ENCODE assay signal across 10 cellular contexts in the genomic region with DNA sequence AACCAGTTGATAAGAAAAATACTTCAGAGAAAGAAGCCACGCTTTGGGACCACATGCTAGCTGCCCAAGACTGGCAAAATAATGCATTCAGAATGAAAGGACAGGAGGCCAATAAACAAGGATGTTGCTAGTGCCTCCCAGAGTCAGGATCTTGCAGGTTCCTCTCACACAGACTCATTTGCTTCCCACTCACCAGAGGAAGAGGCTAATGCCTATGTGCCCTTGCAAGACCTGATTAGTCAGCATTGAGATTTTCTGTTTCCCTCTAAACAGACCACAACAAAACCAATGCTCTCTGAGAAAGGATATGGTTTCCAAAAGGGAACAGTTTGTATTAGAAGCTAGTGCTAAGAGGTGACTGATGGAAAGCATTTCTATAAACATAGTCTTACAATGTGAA.
DNase-seq lines count a peak whose midpoint lies in the region; ATAC-seq, FAIRE-seq and TF ChIP-seq lines count a peak whose summit lies in the region.
"Had no signal": no experiment of that assay in that cellular context is flagged by ENCODE, and none has a peak within 500 bp of the region (broad histone marks: within the 10 kb centered on the region; RNA-seq: fewer than 3 reads in every experiment).

No MANE protein-coding gene starts in this region.

- peak overlapping the region in 1 of 2 experiments; percentile 29; a peak in 3 of 4 replicates for H3K27ac ChIP-seq in SK-N-SH (ENCODE audit: low read depth in 2 of 2, low read length in 1 of 2)
- H3K27ac ChIP-seq in RWPE2 (ENCODE audit: poor library complexity, severe bottlenecking), result no peak overlapping the region
- H3K27ac ChIP-seq: A549 had no signal

- peaks cover 64 to 81% of the 10 kb centered on the region in 2 experiments for H3K36me3 ChIP-seq in SK-N-SH (replicated peaks in 1 of 2; ENCODE audit: control insufficient read depth in 1 of 2, insufficient read depth in 2 of 2, low read length in 1 of 2)
- peaks cover 88% of the 10 kb centered on the region for H3K36me3 ChIP-seq in RWPE2 (ENCODE audit: low read depth)

- WGBS in SK-N-SH (ENCODE audit: low lambda C conversion rate), result 95% methylated on average over 1 of the region's 1 CpG

- H3K4me3 ChIP-seq in SK-N-SH (ENCODE audit: low read depth in 2 of 2, low read length in 1 of 2) (no peak overlapping the region), RWPE2 (ENCODE audit: severe bottlenecking) (no peak overlapping the region)
- H3K4me3 ChIP-seq: A549 had no signal

- H4K20me1 ChIP-seq in SK-N-SH (ENCODE audit: insufficient read depth), result no peaks in the 10 kb centered on the region

- no peak overlapping the region for H3K27ac Mint-ChIP-seq in osteocyte (ENCODE audit: unreplicated experiment)

- no peaks in the 10 kb centered on the region for H3K27me3 ChIP-seq in SK-N-SH (ENCODE audit: insufficient read depth)
- H3K27me3 ChIP-seq in RWPE2 (ENCODE audit: insufficient read depth, poor library complexity, severe bottlenecking), result no peaks in the 10 kb centered on the region

- no peak for DNase-seq in SK-N-SH
- DNase-seq in RWPE2 (ENCODE audit: low spot score), result no peak
- peak; percentile 32 for DNase-seq in fibroblast of gingiva (ENCODE audit: low read depth)
- DNase-seq in renal cortical epithelial cell (ENCODE audit: low read depth), result peak; percentile 95
- DNase-seq in osteocyte (ENCODE audit: extremely low spot score, unreplicated experiment), result no peak
- no peak for DNase-seq in anterior cingulate cortex (lab: John Stamatoyannopoulos, UW)
- no peak for DNase-seq in HTR-8/SVneo (ENCODE audit: insufficient read length, low spot score)
- DNase-seq: activated CD8-positive, alpha-beta memory T cell treated with anti-CD3 and anti-CD28 coated beads, Interleukin-2, amount 50 U/mL, for 48 hours had no signal

- no peak for FAIRE-seq in HTR-8/SVneo (lab: Jason Lieb, UNC)
- FAIRE-seq: A549 had no signal

- CTCF ChIA-PET in SK-N-SH (lab: Yijun Ruan, JAX), result interaction anchor here (1.0 kb wide), 2 partner anchors 18 to 24 kb away, joined by 3 to 4 read pairs; no protein-coding TSS in a partner anchor

- no peaks in the 10 kb centered on the region for H3K9me3 ChIP-seq in SK-N-SH
- H3K9me3 ChIP-seq in RWPE2 (ENCODE audit: severe bottlenecking), result no peaks in the 10 kb centered on the region
- H3K9me3 ChIP-seq: A549 had no signal

- POLR2A ChIA-PET in SK-N-SH (lab: Yijun Ruan, JAX), result no interaction called here

- H3F3A ChIP-seq in SK-N-SH (replicated peaks; ENCODE audit: insufficient read depth), result peaks cover 27% of the 10 kb centered on the region

- ATAC-seq in SK-N-SH treated with all-trans-retinoic acid at 6 μM for 48 hours, result peak; percentile 40
- ATAC-seq in RWPE2 (ENCODE audit: low read depth), result 0 out of 3 replicates have a peak, but pooled peaks have one; percentile 17

- no peak for TF ChIP-seq CTCF in SK-N-SH (IDR thresholded peaks at IDR 0.05)
- TF ChIP-seq CTCF in RWPE2 (IDR thresholded peaks at IDR 0.05; ENCODE audit: poor library complexity, severe bottlenecking), result no peak
- no peak for TF ChIP-seq CTCF in osteocyte (IDR thresholded peaks at IDR 0.05)

- H3K9me2 ChIP-seq in SK-N-SH, result no peaks in the 10 kb centered on the region

- H3K4me1 Mint-ChIP-seq in osteocyte (ENCODE audit: unreplicated experiment), result no peaks in the 10 kb centered on the region

- no peaks in the 10 kb centered on the region for H3K27me3 Mint-ChIP-seq in osteocyte (ENCODE audit: unreplicated experiment)

- H3K9me3 Mint-ChIP-seq in osteocyte (ENCODE audit: unreplicated experiment), result no peaks in the 10 kb centered on the region

- no peaks in the 10 kb centered on the region for H3K79me2 ChIP-seq in SK-N-SH (ENCODE audit: insufficient read depth)

- no peak for TF ChIP-seq EP300 in SK-N-SH (IDR thresholded peaks at IDR 0.05; ENCODE audit: borderline replicate concordance in 1 of 2, low read depth in 1 of 2, low read length in 1 of 2)

- H3K36me3 Mint-ChIP-seq in osteocyte (ENCODE audit: unreplicated experiment), result peaks cover 60% of the 10 kb centered on the region

- H2AFZ ChIP-seq in SK-N-SH (ENCODE audit: low read depth), result no peak overlapping the region

- H3K4me1 ChIP-seq in SK-N-SH (ENCODE audit: control insufficient read depth in 1 of 2, insufficient read depth in 2 of 2, low read depth in 1 of 2, low read length in 1 of 2) (no peaks in the 10 kb centered on the region), RWPE2 (ENCODE audit: insufficient read depth, poor library complexity, severe bottlenecking) (no peaks in the 10 kb centered on the region)
- H3K4me1 ChIP-seq: A549 had no signal

- H3K4me2 ChIP-seq in SK-N-SH, result no peak overlapping the region
- H3K4me2 ChIP-seq: A549 had no signal

- TF ChIP-seq RAD21 in SK-N-SH (IDR thresholded peaks at IDR 0.05; ENCODE audit: low read length), result no peak

- no peak overlapping the region for H3K4me3 Mint-ChIP-seq in osteocyte (ENCODE audit: unreplicated experiment)

- H3K9ac ChIP-seq in SK-N-SH, result no peak overlapping the region

TF ChIP-seq in SK-N-SH treated with all-trans-retinoic acid at 6 μM for 48 hours, 23 proteins besides CTCF, POLR2A, EP300 and RAD21:
- TF ChIP-seq ZNF8 (CRISPR knock-in tag; IDR thresholded peaks at IDR 0.05) (no peak), ISL1 (CRISPR knock-in tag; IDR thresholded peaks at IDR 0.05) (no peak), OSR1 (CRISPR knock-in tag; IDR thresholded peaks at IDR 0.05) (no peak), PPARA (CRISPR knock-in tag; IDR thresholded peaks at IDR 0.05; ENCODE audit: borderline replicate concordance) (no peak)

TF ChIP-seq in SK-N-SH, 30 proteins besides CTCF, POLR2A, EP300 and RAD21:
- TF ChIP-seq CHD2 (IDR thresholded peaks at IDR 0.05; ENCODE audit: low read length, partially characterized antibody) (no peak), YY1 (IDR thresholded peaks at IDR 0.05; ENCODE audit: low read depth) (no peak), FOXM1 (IDR thresholded peaks at IDR 0.05; ENCODE audit: low read depth) (no peak), NFIC (IDR thresholded peaks at IDR 0.05; ENCODE audit: borderline replicate concordance) (no peak), JUND (IDR thresholded peaks at IDR 0.05) (no peak), RXRA (IDR thresholded peaks at IDR 0.05; ENCODE audit: borderline replicate concordance, low read depth) (no peak), TAF1 (IDR thresholded peaks at IDR 0.05; ENCODE audit: borderline replicate concordance, low read depth, low read length) (no peak), SMC3 (IDR thresholded peaks at IDR 0.05; ENCODE audit: low read depth, low read length) (no peak), EZH2phosphoT487 (IDR thresholded peaks at IDR 0.05; ENCODE audit: borderline replicate concordance, low read depth) (no peak)
- TF ChIP-seq, protein P1, sequence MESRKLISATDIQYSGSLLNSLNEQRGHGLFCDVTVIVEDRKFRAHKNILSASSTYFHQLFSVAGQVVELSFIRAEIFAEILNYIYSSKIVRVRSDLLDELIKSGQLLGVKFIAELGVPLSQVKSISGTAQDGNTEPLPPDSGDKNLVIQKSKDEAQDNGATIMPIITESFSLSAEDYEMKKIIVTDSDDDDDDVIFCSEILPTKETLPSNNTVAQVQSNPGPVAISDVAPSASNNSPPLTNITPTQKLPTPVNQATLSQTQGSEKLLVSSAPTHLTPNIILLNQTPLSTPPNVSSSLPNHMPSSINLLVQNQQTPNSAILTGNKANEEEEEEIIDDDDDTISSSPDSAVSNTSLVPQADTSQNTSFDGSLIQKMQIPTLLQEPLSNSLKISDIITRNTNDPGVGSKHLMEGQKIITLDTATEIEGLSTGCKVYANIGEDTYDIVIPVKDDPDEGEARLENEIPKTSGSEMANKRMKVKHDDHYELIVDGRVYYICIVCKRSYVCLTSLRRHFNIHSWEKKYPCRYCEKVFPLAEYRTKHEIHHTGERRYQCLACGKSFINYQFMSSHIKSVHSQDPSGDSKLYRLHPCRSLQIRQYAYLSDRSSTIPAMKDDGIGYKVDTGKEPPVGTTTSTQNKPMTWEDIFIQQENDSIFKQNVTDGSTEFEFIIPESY (IDR thresholded peaks at IDR 0.05; ENCODE audit: borderline replicate concordance, low read depth), result no peak
- TF ChIP-seq, protein P2, sequence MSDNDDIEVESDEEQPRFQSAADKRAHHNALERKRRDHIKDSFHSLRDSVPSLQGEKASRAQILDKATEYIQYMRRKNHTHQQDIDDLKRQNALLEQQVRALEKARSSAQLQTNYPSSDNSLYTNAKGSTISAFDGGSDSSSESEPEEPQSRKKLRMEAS (IDR thresholded peaks at IDR 0.05; ENCODE audit: low read depth), result no peak
- TF ChIP-seq, protein P3, sequence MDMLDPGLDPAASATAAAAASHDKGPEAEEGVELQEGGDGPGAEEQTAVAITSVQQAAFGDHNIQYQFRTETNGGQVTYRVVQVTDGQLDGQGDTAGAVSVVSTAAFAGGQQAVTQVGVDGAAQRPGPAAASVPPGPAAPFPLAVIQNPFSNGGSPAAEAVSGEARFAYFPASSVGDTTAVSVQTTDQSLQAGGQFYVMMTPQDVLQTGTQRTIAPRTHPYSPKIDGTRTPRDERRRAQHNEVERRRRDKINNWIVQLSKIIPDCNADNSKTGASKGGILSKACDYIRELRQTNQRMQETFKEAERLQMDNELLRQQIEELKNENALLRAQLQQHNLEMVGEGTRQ (IDR thresholded peaks at IDR 0.05; ENCODE audit: borderline replicate concordance, low read depth, low read length), result no peak
- TF ChIP-seq, protein P4, sequence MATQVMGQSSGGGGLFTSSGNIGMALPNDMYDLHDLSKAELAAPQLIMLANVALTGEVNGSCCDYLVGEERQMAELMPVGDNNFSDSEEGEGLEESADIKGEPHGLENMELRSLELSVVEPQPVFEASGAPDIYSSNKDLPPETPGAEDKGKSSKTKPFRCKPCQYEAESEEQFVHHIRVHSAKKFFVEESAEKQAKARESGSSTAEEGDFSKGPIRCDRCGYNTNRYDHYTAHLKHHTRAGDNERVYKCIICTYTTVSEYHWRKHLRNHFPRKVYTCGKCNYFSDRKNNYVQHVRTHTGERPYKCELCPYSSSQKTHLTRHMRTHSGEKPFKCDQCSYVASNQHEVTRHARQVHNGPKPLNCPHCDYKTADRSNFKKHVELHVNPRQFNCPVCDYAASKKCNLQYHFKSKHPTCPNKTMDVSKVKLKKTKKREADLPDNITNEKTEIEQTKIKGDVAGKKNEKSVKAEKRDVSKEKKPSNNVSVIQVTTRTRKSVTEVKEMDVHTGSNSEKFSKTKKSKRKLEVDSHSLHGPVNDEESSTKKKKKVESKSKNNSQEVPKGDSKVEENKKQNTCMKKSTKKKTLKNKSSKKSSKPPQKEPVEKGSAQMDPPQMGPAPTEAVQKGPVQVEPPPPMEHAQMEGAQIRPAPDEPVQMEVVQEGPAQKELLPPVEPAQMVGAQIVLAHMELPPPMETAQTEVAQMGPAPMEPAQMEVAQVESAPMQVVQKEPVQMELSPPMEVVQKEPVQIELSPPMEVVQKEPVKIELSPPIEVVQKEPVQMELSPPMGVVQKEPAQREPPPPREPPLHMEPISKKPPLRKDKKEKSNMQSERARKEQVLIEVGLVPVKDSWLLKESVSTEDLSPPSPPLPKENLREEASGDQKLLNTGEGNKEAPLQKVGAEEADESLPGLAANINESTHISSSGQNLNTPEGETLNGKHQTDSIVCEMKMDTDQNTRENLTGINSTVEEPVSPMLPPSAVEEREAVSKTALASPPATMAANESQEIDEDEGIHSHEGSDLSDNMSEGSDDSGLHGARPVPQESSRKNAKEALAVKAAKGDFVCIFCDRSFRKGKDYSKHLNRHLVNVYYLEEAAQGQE (IDR thresholded peaks at IDR 0.05; ENCODE audit: low read depth, low read length), result no peak

Comparison
In these comparisons a context has a peak if more than half of its experiments do, and no peak if none do; other contexts are left out.
1. DNase-seq: peak in fibroblast of gingiva (single experiment) and renal cortical epithelial cell (single experiment); none in SK-N-SH (single experiment), RWPE2 (single experiment), osteocyte (single experiment), anterior cingulate cortex (0 of 58) and HTR-8/SVneo (single experiment).